Comparison of ENCODE assay signal across 8 cellular contexts in genomic region chr12:48999371-49000131, GRCh38. TPM values are rescaled to one million over a fixed set of nuclear protein-coding genes. Genes with fewer than 3 reads are reported as not detected.
DNase-seq lines count a peak whose midpoint lies in the region; ATAC-seq and TF ChIP-seq lines count a peak whose summit lies in the region.

DDN (minus strand) TSS chr12:48999375; CDS start chr12:48999287, 88 bp downstream.

- no peak for TF ChIP-seq CTCF in astrocyte of the spinal cord (IDR thresholded peaks at IDR 0.05; ENCODE audit: low read depth, low read length)
- peak; percentile 7 for TF ChIP-seq CTCF in smooth muscle cell (IDR thresholded peaks at IDR 0.05; ENCODE audit: borderline replicate concordance, insufficient read depth, poor library complexity, severe bottlenecking)

- DNase-seq in GDM1 (lab: John Stamatoyannopoulos, UW): peak; percentile 53
- peak; percentile 92 for DNase-seq in RPMI8226
- peak; percentile 47 for DNase-seq in astrocyte of the spinal cord (ENCODE audit: low read depth, low spot score)
- no peak for DNase-seq in smooth muscle cell (lab: John Stamatoyannopoulos, UW; ENCODE audit: unreplicated experiment)

- no peaks in the 10 kb centered on the region for H3K79me2 ChIP-seq in smooth muscle cell (ENCODE audit: low read depth)

- H3K9me3 ChIP-seq in iPS-18a (ENCODE audit: control insufficient read depth, low read depth, low read length): no peaks in the 10 kb centered on the region
- no peaks in the 10 kb centered on the region for H3K9me3 ChIP-seq in smooth muscle cell (replicated peaks; ENCODE audit: low read depth)

- H3K4me1 ChIP-seq in iPS-18a (ENCODE audit: control insufficient read depth, low read depth, low read length) (no peaks in the 10 kb centered on the region), smooth muscle cell (ENCODE audit: low read depth) (peaks cover 11% of the 10 kb centered on the region)

- in situ Hi-C loops in astrocyte of the spinal cord (cut with HindIII; ENCODE audit: low sequenced_read_pairs): no loop called here

- H3K4me2 ChIP-seq in smooth muscle cell: peak within 1 kb of the TSS; percentile 94

- H2AFZ ChIP-seq in smooth muscle cell (ENCODE audit: low read depth): no peak within 1 kb of the TSS

- peaks cover 15% of the 10 kb centered on the region for H4K20me1 ChIP-seq in smooth muscle cell (ENCODE audit: low read depth)

- H3K36me3 ChIP-seq in iPS-18a (ENCODE audit: control insufficient read depth, low read depth, low read length) (peaks cover 9% of the 10 kb centered on the region), smooth muscle cell (ENCODE audit: low read depth) (peaks cover 5% of the 10 kb centered on the region)

- ATAC-seq in HG02973 (IDR thresholded peaks at IDR 0.05; ENCODE audit: unreplicated experiment): peak; percentile 39
- no peak for ATAC-seq in HG03095 (IDR thresholded peaks at IDR 0.05; ENCODE audit: unreplicated experiment)
- ATAC-seq in GM21360 (IDR thresholded peaks at IDR 0.05; ENCODE audit: unreplicated experiment): no peak

- WGBS in smooth muscle cell (ENCODE audit: low lambda C conversion rate): 3% methylated on average over 30 of the region's 30 CpGs

- peak within 1 kb of the TSS; percentile 29 for H3K4me3 ChIP-seq in astrocyte of the spinal cord (ENCODE audit: low read depth, low read length)
- H3K4me3 ChIP-seq in iPS-18a (ENCODE audit: low read length): peak within 1 kb of the TSS; percentile 54
- peak within 1 kb of the TSS; percentile 56 for H3K4me3 ChIP-seq in smooth muscle cell

- peaks cover 68% of the 10 kb centered on the region for H3K27me3 ChIP-seq in iPS-18a (ENCODE audit: control insufficient read depth, insufficient read depth, low read length)
- peaks cover 42% of the 10 kb centered on the region for H3K27me3 ChIP-seq in smooth muscle cell (ENCODE audit: low read depth)

- peaks cover 6% of the 10 kb centered on the region for H3F3A ChIP-seq in smooth muscle cell (ENCODE audit: low read depth)

- H3K9ac ChIP-seq in iPS-18a (ENCODE audit: low read length): no peak within 1 kb of the TSS
- H3K9ac ChIP-seq in smooth muscle cell (ENCODE audit: low read depth): no peak within 1 kb of the TSS

- no peak within 1 kb of the TSS for H3K27ac ChIP-seq in iPS-18a (ENCODE audit: low read length)
- no peak within 1 kb of the TSS for H3K27ac ChIP-seq in smooth muscle cell (ENCODE audit: low read depth)

RNA-seq across cellular contexts. Expression of gene DDN, which starts in this region (rescaled TPM):
- total RNA-seq in smooth muscle cell: 0.13 and 1.8 TPM in 2 replicates
- polyA plus RNA-seq in smooth muscle cell: 0.03 and 1.2 TPM in 2 replicates
